Comparison of ENCODE assay signal across 8 cellular contexts in genomic region chr7:158705234-158705890, GRCh38. TPM values are rescaled to one million over a fixed set of nuclear protein-coding genes. Genes with fewer than 3 reads are reported as not detected.
DNase-seq lines count a peak whose midpoint lies in the region; ATAC-seq and TF ChIP-seq lines count a peak whose summit lies in the region.

No MANE protein-coding gene starts in this region.

- peak overlapping the region; percentile 88 for H3K27ac ChIP-seq in neutrophil

- POLR2A ChIA-PET in AG04449 (lab: Yijun Ruan, JAX) = interaction anchor here (1.3 kb wide), 1 partner anchor 158 kb away, joined by 6 read pairs; no protein-coding TSS in a partner anchor

- H3K9me3 ChIP-seq in neutrophil = no peaks in the 10 kb centered on the region

- CTCF ChIA-PET in AG04449 (lab: Yijun Ruan, JAX) = interaction anchor here (0.9 to 2.9 kb wide), 6 partner anchors 9 to 271 kb away, joined by 3 to 17 read pairs (median 5); no protein-coding TSS in a partner anchor

- ATAC-seq in GM21447 (IDR thresholded peaks at IDR 0.05; ENCODE audit: unreplicated experiment) (peak; percentile 17), GM19328 (IDR thresholded peaks at IDR 0.05; ENCODE audit: unreplicated experiment) (no peak), GM21529 (IDR thresholded peaks at IDR 0.05; ENCODE audit: unreplicated experiment) (no peak)

- peaks cover 28 to 34% of the 10 kb centered on the region in 2 experiments for H3K4me1 ChIP-seq in neutrophil (ENCODE audit: control insufficient read depth in 1 of 2, insufficient read depth in 1 of 2, low read depth in 1 of 2, low read length in 1 of 2)

- H3K4me3 ChIP-seq in AG04449 (ENCODE audit: low read depth, low read length) (peak overlapping the region; percentile 77), neutrophil (ENCODE audit: low read depth in 1 of 2, low read length in 1 of 2) (peak overlapping the region; percentile 75 to 89)

- no peaks in the 10 kb centered on the region for H3K36me3 ChIP-seq in neutrophil

- DNase-seq in AG04449 (ENCODE audit: low read depth, low spot score) = no peak
- peak; percentile 51 for DNase-seq in RPMI7951 (ENCODE audit: low read depth)
- no peak for DNase-seq in endothelial cell (ENCODE audit: low spot score)
- DNase-seq in posterior vena cava (ENCODE audit: low spot score) = no peak

- H3K27me3 Mint-ChIP-seq in endothelial cell (ENCODE audit: unreplicated experiment) = peaks cover 6% of the 10 kb centered on the region

- no peak for TF ChIP-seq CTCF in AG04449 (IDR thresholded peaks at IDR 0.05; ENCODE audit: insufficient read depth, low read length, missing control alignments)
- TF ChIP-seq CTCF in endothelial cell (IDR thresholded peaks at IDR 0.05; ENCODE audit: unreplicated experiment) = no peak
- no peak for TF ChIP-seq CTCF in neutrophil (IDR thresholded peaks at IDR 0.05)

- peaks cover 21% of the 10 kb centered on the region for H3K36me3 Mint-ChIP-seq in endothelial cell (ENCODE audit: low read depth, unreplicated experiment)

- no peaks in the 10 kb centered on the region for H3K9me3 Mint-ChIP-seq in endothelial cell (ENCODE audit: unreplicated experiment)

- H3K4me1 Mint-ChIP-seq in endothelial cell (ENCODE audit: unreplicated experiment) = peaks cover 16% of the 10 kb centered on the region

- peak overlapping the region; percentile 92 for H3K4me3 Mint-ChIP-seq in endothelial cell (ENCODE audit: unreplicated experiment)

- H3K27ac Mint-ChIP-seq in endothelial cell (ENCODE audit: unreplicated experiment) = peak overlapping the region; percentile 43

- intact Hi-C loops in posterior vena cava (cut with DNase I) = no loop called here

- H3K27me3 ChIP-seq in neutrophil = no peaks in the 10 kb centered on the region

RNA-seq across cellular contexts. Expression of gene NCAPG2, which starts 0.8 kb away (rescaled TPM):
- 52.4 and 55.7 TPM in 2 replicates for total RNA-seq in RPMI7951 (2014; rRNA removed; shearing (Covaris generic))
- total RNA-seq in endothelial cell (ENCODE audit: unreplicated experiment) (25.6 TPM), posterior vena cava (1 to 10 TPM; 6.4 to 8.4 TPM)
